Comparison of ENCODE assay signal across 20 cellular contexts in genomic region chr1:180743868-180744267, GRCh38.
DNase-seq lines count a peak whose midpoint lies in the region; ATAC-seq, FAIRE-seq and TF ChIP-seq lines count a peak whose summit lies in the region.
"Had no signal": no experiment of that assay in that cellular context is flagged by ENCODE, and none has a peak within 500 bp of the region (broad histone marks: within the 10 kb centered on the region; RNA-seq: fewer than 3 reads in every experiment).

No MANE protein-coding gene starts in this region.

- POLR2A ChIA-PET in HEK293 (lab: Yijun Ruan, JAX): no interaction called here
- POLR2A ChIA-PET in K562 (lab: Yijun Ruan, JAX): no interaction called here

- H3K4me1 ChIP-seq in HEK293 (ENCODE audit: control insufficient read depth, insufficient read depth, low read length): no peaks in the 10 kb centered on the region
- no peaks in the 10 kb centered on the region for H3K4me1 ChIP-seq in K562 (replicated peaks in 1 of 2; ENCODE audit: control insufficient read depth in 2 of 2, insufficient read depth in 2 of 2, low read length in 2 of 2)
- H3K4me1 ChIP-seq: BE2C, BLaER1 had no signal

- no peak overlapping the region for H2AFZ ChIP-seq in K562 (ENCODE audit: low read depth, low read length)

- H3K27ac ChIP-seq in HEK293 (ENCODE audit: extremely low read depth, low read depth, low read length) (no peak overlapping the region), K562 (ENCODE audit: extremely low read depth, low read depth, low read length) (no peak overlapping the region)
- H3K27ac ChIP-seq: BLaER1 had no signal

- FAIRE-seq in D721Med (lab: Jason Lieb, UNC) (peak; percentile 6), K562 (lab: Jason Lieb, UNC) (no peak)
- FAIRE-seq: A204.1, G401.6, GM12891, GM19239 had no signal

- ATAC-seq in K562 (no peak), HG03469 (IDR thresholded peaks at IDR 0.05; ENCODE audit: unreplicated experiment) (no peak)

- intact Hi-C loops in K562 (cut with micrococcal nuclease): no loop called here

- no peak for TF ChIP-seq CTCF in D721Med (IDR thresholded peaks at IDR 0.05; ENCODE audit: insufficient read depth, missing control alignments)
- TF ChIP-seq CTCF in HEK293 (tag by site-specific recombination; IDR thresholded peaks at IDR 0.05): no peak
- no peak for TF ChIP-seq CTCF in K562 (IDR thresholded peaks at IDR 0.05 in 2 of 3, conservative IDR thresholded peaks at IDR 0.05 in 1 of 3; ENCODE audit: insufficient read depth in 2 of 3, low read depth in 1 of 3, low read length in 3 of 3)

- H3K36me3 ChIP-seq in HEK293 (ENCODE audit: control insufficient read depth in 2 of 2, insufficient read depth in 1 of 2, low read length in 2 of 2) (no peaks in the 10 kb centered on the region), K562 (ENCODE audit: control insufficient read depth, insufficient read depth, low read length) (no peaks in the 10 kb centered on the region)
- H3K36me3 ChIP-seq: BE2C, BLaER1 had no signal

- peaks cover 24% of the 10 kb centered on the region for H3K79me2 ChIP-seq in K562 (ENCODE audit: control insufficient read depth, insufficient read depth, low read length)

- H3K9ac ChIP-seq in K562 (ENCODE audit: insufficient read depth in 1 of 2, low read depth in 2 of 2, low read length in 2 of 2): no peak overlapping the region
- H3K9ac ChIP-seq: BLaER1 had no signal

- no peaks in the 10 kb centered on the region for H4K20me1 ChIP-seq in K562 (replicated peaks; ENCODE audit: control insufficient read depth, insufficient read depth, low read length)
- H4K20me1 ChIP-seq: BLaER1 had no signal

- H3K4me2 ChIP-seq in K562 (ENCODE audit: insufficient read depth, low read length): no peak overlapping the region
- H3K4me2 ChIP-seq: BLaER1 had no signal

- H3K27me3 ChIP-seq in K562 (ENCODE audit: control insufficient read depth in 2 of 2, insufficient read depth in 2 of 2, low read length in 2 of 2): no peaks in the 10 kb centered on the region
- H3K27me3 ChIP-seq: BE2C, BLaER1 had no signal

- no peak for TF ChIP-seq RAD21 in K562 (CRISPR knock-in tag; conservative IDR thresholded peaks at IDR 0.05 in 1 of 2, IDR thresholded peaks at IDR 0.05 in 1 of 2)

- in situ Hi-C loops in K562 (cut with MboI): no loop called here

- H3K9me1 ChIP-seq in K562 (ENCODE audit: control insufficient read depth, insufficient read depth, low read length): no peaks in the 10 kb centered on the region

- no peak for TF ChIP-seq EP300 in K562 (IDR thresholded peaks at IDR 0.05; ENCODE audit: low read length)

- TF ChIP-seq POLR2A in K562 (conservative IDR thresholded peaks at IDR 0.05): no peak

- DNase-seq in D721Med (ENCODE audit: insufficient read length, low spot score) (no peak), K562 (ENCODE audit: extremely low read depth in 1 of 4, low spot score in 3 of 4) (no peak)
- no peak for DNase-seq in activated CD4-positive, alpha-beta T cell treated with anti-CD3 and anti-CD28 coated beads for 4 hours
- DNase-seq: 8988T; ACHN; BE2C; C1 segment of cervical spinal cord; CD4-positive, alpha-beta memory T cell; CD4-positive, CD25-positive, alpha-beta regulatory T cell; CD8-positive, alpha-beta memory T cell; COR-L47; DMS79 treated with DMSO at 0.1 percent for 48 hours; GF-D8 had no signal

- no peaks in the 10 kb centered on the region for H3K9me3 ChIP-seq in HEK293 (ENCODE audit: control insufficient read depth, insufficient read depth, low read depth, low read length)
- 0 out of 2 replicates have a peak, but pooled peaks cover 5% of the 10 kb centered on the region for H3K9me3 ChIP-seq in K562 (replicated peaks; ENCODE audit: control insufficient read depth, insufficient read depth, low read depth, low read length)
- H3K9me3 ChIP-seq: BE2C had no signal

- no peak overlapping the region for H3K4me3 ChIP-seq in HEK293 (ENCODE audit: low read depth, low read length)
- no peak overlapping the region for H3K4me3 ChIP-seq in K562
- H3K4me3 ChIP-seq: BLaER1 had no signal

- BruUV-seq in K562 (replicated peaks; lab: Mats Ljungman, UMichigan): no TSS peak

- CTCF ChIA-PET in HEK293 (lab: Yijun Ruan, JAX) (no interaction called here), K562 (lab: Yijun Ruan, JAX; ENCODE audit: low intra/inter-chr PET ratio) (no interaction called here)

TF ChIP-seq in HEK293, 187 proteins besides CTCF, POLR2A, EP300 and RAD21:
- TF ChIP-seq ZBTB44 (tag by site-specific recombination; IDR thresholded peaks at IDR 0.05): no peak
- TF ChIP-seq KLF1 (tag by site-specific recombination; IDR thresholded peaks at IDR 0.05): no peak
- no peak for TF ChIP-seq ZBTB1 (tag by site-specific recombination; IDR thresholded peaks at IDR 0.05)
- peak; percentile 98 for TF ChIP-seq ZNF558 (tag by site-specific recombination; IDR thresholded peaks at IDR 0.05)

TF ChIP-seq in K562, 482 proteins besides CTCF, POLR2A, EP300 and RAD21 (continues in another document):
- TF ChIP-seq TRIM28 (IDR thresholded peaks at IDR 0.05): peak; percentile 38; the same call in 1 of the 2 replicates
- TF ChIP-seq NR1H2 (CRISPR knock-in tag; IDR thresholded peaks at IDR 0.05): no peak
- TF ChIP-seq CBX3 (IDR thresholded peaks at IDR 0.05; ENCODE audit: borderline replicate concordance in 1 of 2, low read length in 2 of 2): peak in 1 of 2 experiments; percentile 80; a peak in 2 of 3 replicates
- TF ChIP-seq, protein P1, sequence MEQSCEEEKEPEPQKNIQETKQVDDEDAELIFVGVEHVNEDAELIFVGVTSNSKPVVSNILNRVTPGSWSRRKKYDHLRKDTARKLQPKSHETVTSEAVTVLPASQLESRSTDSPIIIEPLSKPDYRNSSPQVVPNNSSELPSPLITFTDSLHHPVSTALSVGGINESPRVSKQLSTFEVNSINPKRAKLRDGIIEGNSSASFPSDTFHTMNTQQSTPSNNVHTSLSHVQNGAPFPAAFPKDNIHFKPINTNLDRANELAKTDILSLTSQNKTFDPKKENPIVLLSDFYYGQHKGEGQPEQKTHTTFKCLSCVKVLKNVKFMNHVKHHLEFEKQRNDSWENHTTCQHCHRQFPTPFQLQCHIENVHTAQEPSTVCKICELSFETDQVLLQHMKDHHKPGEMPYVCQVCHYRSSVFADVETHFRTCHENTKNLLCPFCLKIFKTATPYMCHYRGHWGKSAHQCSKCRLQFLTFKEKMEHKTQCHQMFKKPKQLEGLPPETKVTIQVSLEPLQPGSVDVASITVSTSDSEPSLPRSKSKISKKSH (CRISPR knock-in tag; IDR thresholded peaks at IDR 0.05): no peak
- TF ChIP-seq ZSCAN29 (IDR thresholded peaks at IDR 0.05): no peak
- TF ChIP-seq MYNN (IDR thresholded peaks at IDR 0.05): no peak
- TF ChIP-seq MYNN (CRISPR knock-in tag; IDR thresholded peaks at IDR 0.05): no peak
- no peak for TF ChIP-seq ARID3A (IDR thresholded peaks at IDR 0.05; ENCODE audit: borderline replicate concordance, low read depth, low read length)
- no peak for TF ChIP-seq EGR1 (conservative IDR thresholded peaks at IDR 0.05)
- TF ChIP-seq SOX6 (IDR thresholded peaks at IDR 0.05): no peak
- TF ChIP-seq, protein P2, sequence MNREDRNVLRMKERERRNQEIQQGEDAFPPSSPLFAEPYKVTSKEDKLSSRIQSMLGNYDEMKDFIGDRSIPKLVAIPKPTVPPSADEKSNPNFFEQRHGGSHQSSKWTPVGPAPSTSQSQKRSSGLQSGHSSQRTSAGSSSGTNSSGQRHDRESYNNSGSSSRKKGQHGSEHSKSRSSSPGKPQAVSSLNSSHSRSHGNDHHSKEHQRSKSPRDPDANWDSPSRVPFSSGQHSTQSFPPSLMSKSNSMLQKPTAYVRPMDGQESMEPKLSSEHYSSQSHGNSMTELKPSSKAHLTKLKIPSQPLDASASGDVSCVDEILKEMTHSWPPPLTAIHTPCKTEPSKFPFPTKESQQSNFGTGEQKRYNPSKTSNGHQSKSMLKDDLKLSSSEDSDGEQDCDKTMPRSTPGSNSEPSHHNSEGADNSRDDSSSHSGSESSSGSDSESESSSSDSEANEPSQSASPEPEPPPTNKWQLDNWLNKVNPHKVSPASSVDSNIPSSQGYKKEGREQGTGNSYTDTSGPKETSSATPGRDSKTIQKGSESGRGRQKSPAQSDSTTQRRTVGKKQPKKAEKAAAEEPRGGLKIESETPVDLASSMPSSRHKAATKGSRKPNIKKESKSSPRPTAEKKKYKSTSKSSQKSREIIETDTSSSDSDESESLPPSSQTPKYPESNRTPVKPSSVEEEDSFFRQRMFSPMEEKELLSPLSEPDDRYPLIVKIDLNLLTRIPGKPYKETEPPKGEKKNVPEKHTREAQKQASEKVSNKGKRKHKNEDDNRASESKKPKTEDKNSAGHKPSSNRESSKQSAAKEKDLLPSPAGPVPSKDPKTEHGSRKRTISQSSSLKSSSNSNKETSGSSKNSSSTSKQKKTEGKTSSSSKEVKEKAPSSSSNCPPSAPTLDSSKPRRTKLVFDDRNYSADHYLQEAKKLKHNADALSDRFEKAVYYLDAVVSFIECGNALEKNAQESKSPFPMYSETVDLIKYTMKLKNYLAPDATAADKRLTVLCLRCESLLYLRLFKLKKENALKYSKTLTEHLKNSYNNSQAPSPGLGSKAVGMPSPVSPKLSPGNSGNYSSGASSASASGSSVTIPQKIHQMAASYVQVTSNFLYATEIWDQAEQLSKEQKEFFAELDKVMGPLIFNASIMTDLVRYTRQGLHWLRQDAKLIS (CRISPR knock-in tag; IDR thresholded peaks at IDR 0.05): no peak
- TF ChIP-seq YY1 (IDR thresholded peaks at IDR 0.05; ENCODE audit: borderline replicate concordance in 1 of 3, control insufficient read depth in 1 of 3, extremely low read depth in 1 of 3, insufficient read depth in 3 of 3, insufficient read length in 1 of 3, insufficient replicate concordance in 2 of 3, low read depth in 1 of 3, low read length in 2 of 3): no peak
- TF ChIP-seq SMARCA4 (IDR thresholded peaks at IDR 0.05): no peak
- TF ChIP-seq TAF7 (tag; IDR thresholded peaks at IDR 0.05): no peak
- no peak for TF ChIP-seq FOS (IDR thresholded peaks at IDR 0.05; ENCODE audit: extremely low read depth, insufficient read length)
- no peak for TF ChIP-seq ARID1B (IDR thresholded peaks at IDR 0.05)
